Comparison of ENCODE assay signal across 31 cellular contexts in the genomic region with DNA sequence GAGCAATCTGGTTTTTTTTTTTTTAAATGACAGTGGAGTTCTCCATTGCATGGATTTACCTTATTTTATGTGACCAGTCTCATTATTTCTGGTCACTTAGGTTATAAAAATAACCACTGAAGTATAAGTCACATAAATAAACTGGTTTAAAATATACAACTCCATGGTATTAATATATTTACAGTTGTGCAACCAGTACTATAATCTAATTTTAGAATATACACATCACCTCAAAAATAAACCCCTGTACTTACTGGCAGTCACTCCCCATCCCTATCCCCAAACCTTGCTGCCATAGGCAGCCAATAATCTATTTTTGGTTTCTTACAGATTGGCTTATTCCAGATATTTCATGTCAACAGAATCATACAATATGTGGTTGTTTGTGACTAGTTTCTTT. TPM values are rescaled to one million over a fixed set of nuclear protein-coding genes. Genes with fewer than 3 reads are reported as not detected.
DNase-seq lines count a peak whose midpoint lies in the region; ATAC-seq, FAIRE-seq and TF ChIP-seq lines count a peak whose summit lies in the region.
"Had no signal": no experiment of that assay in that cellular context is flagged by ENCODE, and none has a peak within 500 bp of the region (broad histone marks: within the 10 kb centered on the region; RNA-seq: fewer than 3 reads in every experiment).

No MANE protein-coding gene starts in this region.

- peak overlapping the region; percentile 27 for H3K27ac ChIP-seq in effector memory CD4-positive, alpha-beta T cell (ENCODE audit: insufficient read depth, low read length, poor library complexity, severe bottlenecking)
- H3K27ac ChIP-seq in ovary (no peak overlapping the region), pancreas (no peak overlapping the region)
- H3K27ac ChIP-seq: epithelial cell of prostate, PC-9, right lobe of liver, SK-N-MC, suprapubic skin, upper lobe of left lung had no signal

- no peak for TF ChIP-seq POLR2A in ovary (IDR thresholded peaks at IDR 0.05)

- POLR2A ChIA-PET in T-cell (lab: Charles Lee), result interaction anchor here (0.6 to 1.1 kb wide), 3 partner anchors 19 to 50 kb away, joined by 4 to 5 read pairs (median 4); no protein-coding TSS in a partner anchor

- no peaks in the 10 kb centered on the region for H3K27me3 Mint-ChIP-seq in activated naive CD4-positive, alpha-beta T cell treated with anti-CD3 and anti-CD28 coated beads, Interleukin-2, amount 50 U/mL, for 24 hours
- no peaks in the 10 kb centered on the region for H3K27me3 Mint-ChIP-seq in T-cell

- peak overlapping the region; percentile 98 for H3K27ac Mint-ChIP-seq in activated naive CD4-positive, alpha-beta T cell treated with anti-CD3 and anti-CD28 coated beads, Interleukin-2, amount 50 U/mL, for 24 hours
- peak overlapping the region; percentile 81 to 88 for H3K27ac Mint-ChIP-seq in T-cell
- H3K27ac Mint-ChIP-seq in stimulated activated effector memory CD8-positive, alpha-beta T cell treated with anti-CD3 and anti-CD28 coated beads, Interleukin-12 subunit alpha, Interleukin-12 subunit beta, amount 100 ng/mL, for 72 hours, result peak overlapping the region; percentile 68

- H3K4me3 Mint-ChIP-seq in activated naive CD4-positive, alpha-beta T cell treated with anti-CD3 and anti-CD28 coated beads, Interleukin-2, amount 50 U/mL, for 24 hours, result peak overlapping the region; percentile 73
- peak overlapping the region; percentile 34 to 56 (median 48) for H3K4me3 Mint-ChIP-seq in T-cell
- peak overlapping the region; percentile 41 for H3K4me3 Mint-ChIP-seq in stimulated activated effector memory CD8-positive, alpha-beta T cell treated with anti-CD3 and anti-CD28 coated beads, Interleukin-12 subunit alpha, Interleukin-12 subunit beta, amount 100 ng/mL, for 72 hours

- intact Hi-C loops in ovary (cut with DNase I) (no loop called here), pancreas (cut with DNase I) (no loop called here)

- H3K4me3 ChIP-seq in effector memory CD4-positive, alpha-beta T cell (ENCODE audit: insufficient read depth, low read depth, low read length, poor library complexity, severe bottlenecking), result no peak overlapping the region
- H3K4me3 ChIP-seq in ovary (no peak overlapping the region), pancreas (no peak overlapping the region)
- H3K4me3 ChIP-seq: PC-9, right lobe of liver, SK-N-MC, suprapubic skin, upper lobe of left lung had no signal

- H3K36me3 ChIP-seq in effector memory CD4-positive, alpha-beta T cell (ENCODE audit: control insufficient read depth, insufficient read depth, low read length), result no peaks in the 10 kb centered on the region
- H3K36me3 ChIP-seq in ovary (no peaks in the 10 kb centered on the region), pancreas (no peaks in the 10 kb centered on the region)
- H3K36me3 ChIP-seq: BE2C, right lobe of liver, suprapubic skin, upper lobe of left lung had no signal

- H3K4me1 Mint-ChIP-seq in activated naive CD4-positive, alpha-beta T cell treated with anti-CD3 and anti-CD28 coated beads, Interleukin-2, amount 50 U/mL, for 24 hours, result peaks cover 90% of the 10 kb centered on the region
- H3K4me1 Mint-ChIP-seq in T-cell, result peaks cover 91 to 95% (median 93%) of the 10 kb centered on the region in 3 donors
- H3K4me1 Mint-ChIP-seq in stimulated activated effector memory CD8-positive, alpha-beta T cell treated with anti-CD3 and anti-CD28 coated beads, Interleukin-12 subunit alpha, Interleukin-12 subunit beta, amount 100 ng/mL, for 72 hours, result peaks cover 77% of the 10 kb centered on the region

- DNase-seq in activated naive CD4-positive, alpha-beta T cell treated with anti-CD3 and anti-CD28 coated beads, Interleukin-2, amount 50 U/mL, for 16 hours, result no peak
- DNase-seq in T-cell, result no peak
- DNase-seq in effector memory CD4-positive, alpha-beta T cell, result no peak
- DNase-seq in stimulated activated effector memory CD8-positive, alpha-beta T cell treated with anti-CD3 and anti-CD28 coated beads, Interleukin-12 subunit alpha, Interleukin-12 subunit beta, amount 100 ng/mL, for 72 hours (ENCODE audit: low spot score in 2 of 2), result no peak
- no peak for DNase-seq in ovary
- no peak for DNase-seq in activated CD4-positive, CD25-positive, alpha-beta regulatory T cell treated with anti-CD3 and anti-CD28 coated beads, Interleukin-2, amount 50 U/mL, for 72 hours
- no peak for DNase-seq in pancreas
- DNase-seq: activated CD4-positive, alpha-beta T cell treated with anti-CD3 and anti-CD28 coated beads, Interleukin-2, amount 50 U/mL, for 48 hours; activated CD4-positive, CD25-positive, alpha-beta regulatory T cell; activated naive CD4-positive, alpha-beta T cell; anterior cingulate cortex; BE2C; effector CD4-positive, alpha-beta T cell; HCEC 1CT; hypothalamus; left colon; mammary epithelial cell; NCI-H1048; NCI-H2107; NCI-H345; NCI-H69; PC-9; right lobe of liver; stimulated activated CD4-positive, alpha-beta T cell treated with anti-CD3 and anti-CD28 coated beads, Interleukin-4, amount 100 ng/mL, for 24 hours; upper lobe of left lung had no signal

- H3K9me3 ChIP-seq in effector memory CD4-positive, alpha-beta T cell (ENCODE audit: control insufficient read depth, low read length), result no peaks in the 10 kb centered on the region
- H3K9me3 ChIP-seq in ovary, result no peaks in the 10 kb centered on the region
- H3K9me3 ChIP-seq in pancreas, result no peaks in the 10 kb centered on the region
- H3K9me3 ChIP-seq: BE2C, right lobe of liver, suprapubic skin, upper lobe of left lung had no signal

- peaks cover 49% of the 10 kb centered on the region for H3K4me1 ChIP-seq in effector memory CD4-positive, alpha-beta T cell (ENCODE audit: control insufficient read depth, insufficient read depth, low read length, poor library complexity, severe bottlenecking)
- H3K4me1 ChIP-seq in ovary (ENCODE audit: insufficient read depth), result no peaks in the 10 kb centered on the region
- H3K4me1 ChIP-seq in pancreas, result no peaks in the 10 kb centered on the region
- H3K4me1 ChIP-seq: BE2C, right lobe of liver, suprapubic skin had no signal

- TF ChIP-seq CTCF in ovary (IDR thresholded peaks at IDR 0.05), result no peak
- TF ChIP-seq CTCF in pancreas (IDR thresholded peaks at IDR 0.05), result no peak

- no peaks in the 10 kb centered on the region for H3K27me3 ChIP-seq in effector memory CD4-positive, alpha-beta T cell (replicated peaks; ENCODE audit: control insufficient read depth, insufficient read depth, low read length, poor library complexity, severe bottlenecking)
- H3K27me3 ChIP-seq in ovary (no peaks in the 10 kb centered on the region), pancreas (no peaks in the 10 kb centered on the region)
- H3K27me3 ChIP-seq: right lobe of liver, suprapubic skin, upper lobe of left lung had no signal

- CTCF ChIA-PET in T-cell (lab: Charles Lee), result interaction anchor here (1.1 kb wide), 2 partner anchors 58 to 122 kb away, joined by 3 to 5 read pairs; partner anchors contain the start of gene FYB1 (in 1 of the 2)

- ATAC-seq in T-cell (replicated peaks in 1 of 4) (no peak), pancreas (no peak)
- ATAC-seq in stimulated activated effector memory CD8-positive, alpha-beta T cell treated with anti-CD3 and anti-CD28 coated beads, Interleukin-12 subunit alpha, Interleukin-12 subunit beta, amount 100 ng/mL, for 72 hours, result no peak
- ATAC-seq: left colon, right lobe of liver had no signal

- FAIRE-seq in pancreas (lab: Jason Lieb, UNC), result no peak
- FAIRE-seq: colon had no signal

- H3K36me3 Mint-ChIP-seq in activated naive CD4-positive, alpha-beta T cell treated with anti-CD3 and anti-CD28 coated beads, Interleukin-2, amount 50 U/mL, for 24 hours, result peaks cover 23% of the 10 kb centered on the region
- peaks cover 48% of the 10 kb centered on the region for H3K36me3 Mint-ChIP-seq in T-cell
- H3K36me3 Mint-ChIP-seq in stimulated activated effector memory CD8-positive, alpha-beta T cell treated with anti-CD3 and anti-CD28 coated beads, Interleukin-12 subunit alpha, Interleukin-12 subunit beta, amount 100 ng/mL, for 72 hours, result peaks cover 21% of the 10 kb centered on the region

- H3K9me3 Mint-ChIP-seq in activated naive CD4-positive, alpha-beta T cell treated with anti-CD3 and anti-CD28 coated beads, Interleukin-2, amount 50 U/mL, for 24 hours, result no peaks in the 10 kb centered on the region
- peaks cover 0 to 3% (median 0%) of the 10 kb centered on the region in 3 donors for H3K9me3 Mint-ChIP-seq in T-cell
- peaks cover 3% of the 10 kb centered on the region for H3K9me3 Mint-ChIP-seq in stimulated activated effector memory CD8-positive, alpha-beta T cell treated with anti-CD3 and anti-CD28 coated beads, Interleukin-12 subunit alpha, Interleukin-12 subunit beta, amount 100 ng/mL, for 72 hours

- no peak for TF ChIP-seq EP300 in ovary (IDR thresholded peaks at IDR 0.05)

RNA-seq across cellular contexts. Expression of gene FYB1, which starts 57.8 kb away (rescaled TPM):
- 100 to 1,000 TPM; 372 to 769 (median 428) TPM for total RNA-seq in T-cell
- total RNA-seq in ovary, result 1 to 10 TPM; 2.4 to 8.9 (median 3.6) TPM
- 10 to 100 TPM in 1 of 2 donors, 1 to 10 TPM in 1; 1.1 to 12.4 TPM for polyA plus RNA-seq in ovary
- total RNA-seq in pancreas, result 10 to 100 TPM in 1 of 6 donors, 1 to 10 TPM in 3, under 1 TPM in 2; 0.79 to 16.9 (median 2.5) TPM
- polyA plus RNA-seq in pancreas, result under 1 TPM; 0.49 to 0.56 TPM
- total RNA-seq: G401 had no signal

Comparison
In these comparisons a context has a peak if more than half of its experiments do, and no peak if none do; other contexts are left out.
1. RNA of gene FYB1, which starts 57.8 kb away (total RNA-seq): 372 to 769 TPM in T-cell; 2.4 to 8.9 TPM in ovary and 0.79 to 16.9 TPM in pancreas; every median in the first group is over 10 times any median in the second.
2. Peak in every context shown above with its lines, with median percentiles within 50 percentile points of each other: H3K27ac Mint-ChIP-seq and H3K4me3 Mint-ChIP-seq.